ENCODE assay signal across 30 cellular contexts in the genomic region with DNA sequence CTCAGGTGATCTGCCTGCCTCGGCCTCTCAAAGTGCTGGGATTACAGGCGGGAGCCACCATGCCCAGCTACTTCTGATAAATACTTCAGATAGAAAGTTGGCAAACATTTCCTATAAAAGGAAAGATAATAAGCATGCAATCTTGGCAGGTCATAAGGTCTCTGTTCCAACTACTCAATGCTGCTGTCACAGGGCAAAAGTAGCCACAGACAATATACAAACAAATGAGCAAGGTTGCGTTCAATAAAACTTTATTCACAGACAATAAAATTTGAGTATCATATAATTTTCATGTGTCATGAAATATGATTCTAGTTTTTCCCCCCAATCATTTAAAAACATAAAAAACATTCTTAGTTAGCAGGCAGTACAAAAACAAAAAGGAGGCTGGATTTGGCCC.
"Had no signal": no experiment of that assay in that cellular context is flagged by ENCODE, and none has a peak within 500 bp of the region (broad histone marks: within the 10 kb centered on the region; RNA-seq: fewer than 3 reads in every experiment).

No MANE protein-coding gene starts in this region.

- H3K4me1 Mint-ChIP-seq: activated CD4-positive, alpha-beta T cell treated with anti-CD3 and anti-CD28 coated beads for 36 hours; activated CD4-positive, alpha-beta T cell treated with anti-CD3 and anti-CD28 coated beads, Interleukin-2, amount 10 ng/mL, durations not matched to agents 24 days and 14 days; activated CD8-positive, alpha-beta memory T cell treated with anti-CD3 and anti-CD28 coated beads, Interleukin-2, amount 10 ng/mL, durations not matched to agents 7 days and 5 days; activated naive CD4-positive, alpha-beta T cell treated with anti-CD3 and anti-CD28 coated beads, Interleukin-2, amount 50 U/mL, for 24 hours; activated naive CD8-positive, alpha-beta T cell treated with anti-CD3 and anti-CD28 coated beads for 36 hours; activated naive CD8-positive, alpha-beta T cell treated with anti-CD3 and anti-CD28 coated beads, Interleukin-2, amount 50 U/mL, for 24 hours had no signal

- H3K27me3 Mint-ChIP-seq: activated CD4-positive, alpha-beta memory T cell treated with anti-CD3 and anti-CD28 coated beads for 36 hours; activated CD4-positive, alpha-beta T cell treated with anti-CD3 and anti-CD28 coated beads for 36 hours; activated CD4-positive, alpha-beta T cell treated with anti-CD3 and anti-CD28 coated beads, Interleukin-2, amount 10 ng/mL, durations not matched to agents 24 days and 14 days; activated CD8-positive, alpha-beta memory T cell treated with anti-CD3 and anti-CD28 coated beads, Interleukin-2, amount 10 ng/mL, durations not matched to agents 7 days and 5 days; activated naive CD4-positive, alpha-beta T cell treated with anti-CD3 and anti-CD28 coated beads, Interleukin-2, amount 50 U/mL, for 24 hours; activated naive CD8-positive, alpha-beta T cell treated with anti-CD3 and anti-CD28 coated beads for 36 hours; activated naive CD8-positive, alpha-beta T cell treated with anti-CD3 and anti-CD28 coated beads, Interleukin-2, amount 50 U/mL, for 24 hours; effector memory CD8-positive, alpha-beta T cell; T-helper 17 cell had no signal

- H3K27ac Mint-ChIP-seq: activated CD4-positive, alpha-beta memory T cell treated with anti-CD3 and anti-CD28 coated beads for 36 hours; activated CD4-positive, alpha-beta T cell treated with anti-CD3 and anti-CD28 coated beads for 36 hours; activated CD4-positive, alpha-beta T cell treated with anti-CD3 and anti-CD28 coated beads, Interleukin-2, amount 10 ng/mL, durations not matched to agents 24 days and 14 days; activated CD8-positive, alpha-beta memory T cell treated with anti-CD3 and anti-CD28 coated beads, Interleukin-2, amount 10 ng/mL, durations not matched to agents 7 days and 5 days; activated CD8-positive, alpha-beta T cell treated with anti-CD3 and anti-CD28 coated beads, Interleukin-2, amount 10 ng/mL, durations not matched to agents 7 days and 5 days; activated naive CD4-positive, alpha-beta T cell treated with anti-CD3 and anti-CD28 coated beads for 36 hours; activated naive CD4-positive, alpha-beta T cell treated with anti-CD3 and anti-CD28 coated beads, Interleukin-2, amount 50 U/mL, for 24 hours; activated naive CD8-positive, alpha-beta T cell treated with anti-CD3 and anti-CD28 coated beads for 36 hours; activated naive CD8-positive, alpha-beta T cell treated with anti-CD3 and anti-CD28 coated beads, Interleukin-2, amount 50 U/mL, for 24 hours had no signal

- H3K4me3 Mint-ChIP-seq: activated CD4-positive, alpha-beta memory T cell treated with anti-CD3 and anti-CD28 coated beads for 36 hours; activated CD4-positive, alpha-beta T cell treated with anti-CD3 and anti-CD28 coated beads for 36 hours; activated CD4-positive, alpha-beta T cell treated with anti-CD3 and anti-CD28 coated beads, Interleukin-2, amount 10 ng/mL, durations not matched to agents 24 days and 14 days; activated CD8-positive, alpha-beta memory T cell treated with anti-CD3 and anti-CD28 coated beads, Interleukin-2, amount 10 ng/mL, durations not matched to agents 7 days and 5 days; activated CD8-positive, alpha-beta T cell treated with anti-CD3 and anti-CD28 coated beads, Interleukin-2, amount 10 ng/mL, durations not matched to agents 7 days and 5 days; activated naive CD4-positive, alpha-beta T cell treated with anti-CD3 and anti-CD28 coated beads for 36 hours; activated naive CD4-positive, alpha-beta T cell treated with anti-CD3 and anti-CD28 coated beads, Interleukin-2, amount 50 U/mL, for 24 hours; activated naive CD8-positive, alpha-beta T cell treated with anti-CD3 and anti-CD28 coated beads for 36 hours; activated naive CD8-positive, alpha-beta T cell treated with anti-CD3 and anti-CD28 coated beads, Interleukin-2, amount 50 U/mL, for 24 hours; activated T-cell treated with anti-CD3 and anti-CD28 coated beads, Interleukin-2, amount 50 U/mL, for 4 hours; effector memory CD8-positive, alpha-beta T cell; T-helper 17 cell had no signal

- H3K4me3 ChIP-seq: adrenal gland, body of pancreas, esophagus muscularis mucosa, gastrocnemius medialis had no signal

- DNase-seq: activated CD4-positive, alpha-beta memory T cell treated with anti-CD3 and anti-CD28 coated beads for 36 hours; activated CD4-positive, alpha-beta T cell treated with anti-CD3 and anti-CD28 coated beads for 36 hours; activated CD4-positive, alpha-beta T cell treated with anti-CD3 and anti-CD28 coated beads, Interleukin-2, amount 10 ng/mL, durations not matched to agents 24 days and 14 days; activated CD4-positive, CD25-positive, alpha-beta regulatory T cell; activated CD4-positive, CD25-positive, alpha-beta regulatory T cell treated with anti-CD3 and anti-CD28 coated beads, Interleukin-2, amount 50 U/mL, for 72 hours; activated CD8-positive, alpha-beta memory T cell treated with anti-CD3 and anti-CD28 coated beads, Interleukin-2, amount 10 ng/mL, durations not matched to agents 7 days and 5 days; activated CD8-positive, alpha-beta memory T cell treated with anti-CD3 and anti-CD28 coated beads, Interleukin-2, amount 50 U/mL, for 4 hours; activated CD8-positive, alpha-beta T cell treated with anti-CD3 and anti-CD28 coated beads, Interleukin-2, amount 10 ng/mL, durations not matched to agents 7 days and 5 days; activated effector memory CD4-positive, alpha-beta T cell treated with Interleukin-2 at 50 U/mL for 16 hours; activated naive CD4-positive, alpha-beta T cell treated with anti-CD3 and anti-CD28 coated beads for 36 hours; activated naive CD8-positive, alpha-beta T cell treated with anti-CD3 and anti-CD28 coated beads for 36 hours; activated naive CD8-positive, alpha-beta T cell treated with anti-CD3 and anti-CD28 coated beads, Interleukin-2, amount 50 U/mL, for 24 hours; activated T-cell treated with anti-CD3 and anti-CD28 coated beads, Interleukin-2, amount 50 U/mL, for 4 hours; adrenal gland; amygdala; aorta; body of pancreas; caudate nucleus; cortex of kidney; dermis blood vessel endothelial cell; effector CD4-positive, alpha-beta T cell; effector memory CD8-positive, alpha-beta T cell; erythroblast; foreskin keratinocyte; gastrocnemius medialis; glutamatergic neuron; T-helper 1 cell; T-helper 17 cell had no signal

- H3K9me3 Mint-ChIP-seq: activated CD4-positive, alpha-beta memory T cell treated with anti-CD3 and anti-CD28 coated beads for 36 hours; activated CD4-positive, alpha-beta T cell treated with anti-CD3 and anti-CD28 coated beads, Interleukin-2, amount 10 ng/mL, durations not matched to agents 24 days and 14 days; activated naive CD4-positive, alpha-beta T cell treated with anti-CD3 and anti-CD28 coated beads for 36 hours; activated naive CD4-positive, alpha-beta T cell treated with anti-CD3 and anti-CD28 coated beads, Interleukin-2, amount 50 U/mL, for 24 hours; activated naive CD8-positive, alpha-beta T cell treated with anti-CD3 and anti-CD28 coated beads for 36 hours; activated naive CD8-positive, alpha-beta T cell treated with anti-CD3 and anti-CD28 coated beads, Interleukin-2, amount 50 U/mL, for 24 hours; activated T-cell treated with anti-CD3 and anti-CD28 coated beads, Interleukin-2, amount 50 U/mL, for 4 hours; effector memory CD8-positive, alpha-beta T cell had no signal

- ATAC-seq: activated CD4-positive, alpha-beta T cell treated with anti-CD3 and anti-CD28 coated beads for 36 hours; activated CD8-positive, alpha-beta memory T cell treated with anti-CD3 and anti-CD28 coated beads, Interleukin-2, amount 10 ng/mL, durations not matched to agents 7 days and 5 days; activated CD8-positive, alpha-beta T cell treated with anti-CD3 and anti-CD28 coated beads, Interleukin-2, amount 10 ng/mL, durations not matched to agents 7 days and 5 days; activated naive CD8-positive, alpha-beta T cell treated with anti-CD3 and anti-CD28 coated beads, Interleukin-2, amount 50 U/mL, for 24 hours; activated T-cell treated with anti-CD3 and anti-CD28 coated beads, Interleukin-2, amount 50 U/mL, for 4 hours; body of pancreas; effector memory CD8-positive, alpha-beta T cell; foreskin keratinocyte; gastrocnemius medialis; T-helper 17 cell had no signal
